In genomic region chrX:50827996-50828395, GRCh38 we compare ENCODE assay signal across 21 cellular contexts. TPM values are rescaled to one million over a fixed set of nuclear protein-coding genes. Genes with fewer than 3 reads are reported as not detected.
DNase-seq lines count a peak whose midpoint lies in the region; ATAC-seq, FAIRE-seq and TF ChIP-seq lines count a peak whose summit lies in the region.
"Had no signal": no experiment of that assay in that cellular context is flagged by ENCODE, and none has a peak within 500 bp of the region (broad histone marks: within the 10 kb centered on the region; RNA-seq: fewer than 3 reads in every experiment).

No MANE protein-coding gene starts in this region.

- intact Hi-C loops in left colon (cut with DNase I, micrococcal nuclease) = no loop called here

- TF ChIP-seq CTCF in foreskin keratinocyte (conservative IDR thresholded peaks at IDR 0.05) = no peak

- no peak for FAIRE-seq in urothelium cell line (lab: Jason Lieb, UNC)
- FAIRE-seq: D721Med had no signal

- ATAC-seq in foreskin keratinocyte (peak; percentile 99), GM21515 (IDR thresholded peaks at IDR 0.05; ENCODE audit: unreplicated experiment) (no peak), left colon (no peak)
- ATAC-seq: left cardiac atrium had no signal

- H3K27ac ChIP-seq in foreskin keratinocyte = no peak overlapping the region
- H3K27ac ChIP-seq: cardiac muscle cell, dorsolateral prefrontal cortex, prostate gland, spleen had no signal

- H3K27me3 ChIP-seq in foreskin keratinocyte = no peaks in the 10 kb centered on the region
- H3K27me3 ChIP-seq: BE2C, cardiac muscle cell, esophagus squamous epithelium had no signal

- H3K4me1 ChIP-seq in foreskin keratinocyte = peaks cover 11% of the 10 kb centered on the region
- H3K4me1 ChIP-seq: BE2C, prostate gland, spleen had no signal

- DNase-seq in HS-5 (ENCODE audit: low read depth) (peak; percentile 14), SW480 (ENCODE audit: low spot score) (peak; percentile 60), foreskin keratinocyte (peak; percentile 61 to 83), urothelium cell line (ENCODE audit: low spot score) (peak; percentile 53), left colon (no peak)
- DNase-seq in activated CD4-positive, alpha-beta T cell treated with anti-CD3 and anti-CD28 coated beads for 48 hours = no peak
- DNase-seq: activated CD4-positive, CD25-positive, alpha-beta regulatory T cell; BE2C; dorsolateral prefrontal cortex; esophagus squamous epithelium; left cardiac atrium; NCI-H1694 treated with DMSO at 0.1 percent for 48 hours; NCI-H345; spleen; stimulated activated CD8-positive, alpha-beta memory T cell treated with anti-CD3 and anti-CD28 coated beads, Interleukin-4, amount 100 ng/mL, for 48 hours; substantia nigra had no signal

RNA-seq across cellular contexts. Expression of gene SHROOM4, which starts 14.0 kb away (rescaled TPM):
- total RNA-seq in foreskin keratinocyte = 0.42 and 0.48 TPM in 2 replicates
- polyA plus RNA-seq in foreskin keratinocyte = 0.08 TPM in 2 replicates
- total RNA-seq in left colon = 1 to 10 TPM; 3.2 to 3.8 TPM
- total RNA-seq: activated CD8-positive, alpha-beta memory T cell treated with anti-CD3 and anti-CD28 coated beads for 36 hours had no signal

Comparison
In these comparisons a context has a peak if more than half of its experiments do, and no peak if none do; other contexts are left out.
1. DNase-seq: peak in HS-5 (single experiment), SW480 (single experiment), foreskin keratinocyte (2 of 2) and urothelium cell line (single experiment); none in activated CD4-positive, alpha-beta T cell treated with anti-CD3 and anti-CD28 coated beads for 48 hours (single experiment) and left colon (0 of 2).